ENCODE assay signal across 21 cellular contexts in genomic region chr21:43372663-43373386, GRCh38. TPM values are rescaled to one million over a fixed set of nuclear protein-coding genes. Genes with fewer than 3 reads are reported as not detected.
DNase-seq lines count a peak whose midpoint lies in the region; ATAC-seq, FAIRE-seq and TF ChIP-seq lines count a peak whose summit lies in the region.
"Had no signal": no experiment of that assay in that cellular context is flagged by ENCODE, and none has a peak within 500 bp of the region (broad histone marks: within the 10 kb centered on the region; RNA-seq: fewer than 3 reads in every experiment).

No MANE protein-coding gene starts in this region.

- H2BK20ac ChIP-seq in H9 (ENCODE audit: low read depth, low read length, poor library complexity, severe bottlenecking): no peak overlapping the region

- POLR2A ChIA-PET in activated CD8-positive, alpha-beta T cell treated with anti-CD3 and anti-CD28 coated beads, Interleukin-2, amount 10 ng/mL, durations not matched to agents 7 days and 5 days (lab: Charles Lee): no interaction called here

- H3K36me3 ChIP-seq in keratinocyte (ENCODE audit: control insufficient read depth in 2 of 2, extremely low read depth in 1 of 2, insufficient read depth in 2 of 2, low read length in 2 of 2): no peaks in the 10 kb centered on the region
- H3K36me3 ChIP-seq: neural progenitor cell had no signal

- H2AFZ ChIP-seq in keratinocyte (ENCODE audit: control insufficient read depth, low read length): no peak overlapping the region
- H2AFZ ChIP-seq in H9 (ENCODE audit: low read length): no peak overlapping the region
- H2AFZ ChIP-seq: neural progenitor cell had no signal

- FAIRE-seq in keratinocyte (lab: Jason Lieb, UNC): peak; percentile 55

- H3K4me2 ChIP-seq in keratinocyte (ENCODE audit: control insufficient read depth, extremely low read depth, insufficient read depth, low read depth, low read length): peak overlapping the region; percentile 31
- no peak overlapping the region for H3K4me2 ChIP-seq in H9 (ENCODE audit: insufficient read depth, insufficient read length, low read length)
- H3K4me2 ChIP-seq: neural progenitor cell had no signal

- H3K9ac ChIP-seq in keratinocyte (ENCODE audit: control insufficient read depth, extremely low read depth, insufficient read depth, low read length): peak overlapping the region; percentile 49
- no peak overlapping the region for H3K9ac ChIP-seq in H9 (ENCODE audit: extremely low read depth, insufficient read length, low read length)
- H3K9ac ChIP-seq: neural progenitor cell had no signal

- no peak overlapping the region for H3K4me3 ChIP-seq in keratinocyte (ENCODE audit: control insufficient read depth in 2 of 3, extremely low read depth in 1 of 3, insufficient read depth in 2 of 3, low read depth in 1 of 3, low read length in 3 of 3)
- H3K4me3 ChIP-seq: neural progenitor cell, SK-N-MC had no signal

- peak; percentile 29 for ATAC-seq in stimulated activated memory B cell treated with anti-CD40 and anti-IgM and Interleukin-4, amounts not matched to agents 10 μg/mL and 1 μg/mL and 100 μg/mL, for 72 hours
- ATAC-seq in activated CD8-positive, alpha-beta T cell treated with anti-CD3 and anti-CD28 coated beads, Interleukin-2, amount 10 ng/mL, durations not matched to agents 7 days and 5 days: no peak
- ATAC-seq: activated CD4-positive, alpha-beta T cell treated with anti-CD3 and anti-CD28 coated beads for 36 hours had no signal

- H3K79me2 ChIP-seq in keratinocyte (ENCODE audit: control insufficient read depth, insufficient read depth, low read length): no peaks in the 10 kb centered on the region
- H3K79me2 ChIP-seq in H9 (ENCODE audit: insufficient read depth, low read length): no peaks in the 10 kb centered on the region

- no peaks in the 10 kb centered on the region for H3K9me3 Mint-ChIP-seq in stimulated activated memory B cell treated with anti-CD40 and anti-IgM and Interleukin-4, amounts not matched to agents 10 μg/mL and 1 μg/mL and 100 μg/mL, for 72 hours
- no peaks in the 10 kb centered on the region for H3K9me3 Mint-ChIP-seq in activated CD8-positive, alpha-beta T cell treated with anti-CD3 and anti-CD28 coated beads, Interleukin-2, amount 10 ng/mL, durations not matched to agents 7 days and 5 days (ENCODE audit: insufficient read depth)
- H3K9me3 Mint-ChIP-seq in H9: peaks cover 0 to 3% of the 10 kb centered on the region in 2 experiments; a peak in 2 of 5 replicates
- H3K9me3 Mint-ChIP-seq: CD8-positive, alpha-beta memory T cell; neural progenitor cell had no signal

- no peak overlapping the region for H2BK120ac ChIP-seq in H9 (ENCODE audit: low read depth, low read length, poor library complexity, severe bottlenecking)

- no peak overlapping the region for H3K18ac ChIP-seq in H9 (ENCODE audit: insufficient read length, low read depth, low read length)

- H3K14ac ChIP-seq in H9 (ENCODE audit: insufficient read depth, low read length): no peak overlapping the region

- CTCF ChIA-PET in activated CD8-positive, alpha-beta T cell treated with anti-CD3 and anti-CD28 coated beads, Interleukin-2, amount 10 ng/mL, durations not matched to agents 7 days and 5 days (lab: Charles Lee): no interaction called here

- no peak overlapping the region for H2BK5ac ChIP-seq in H9 (ENCODE audit: insufficient read length, low read length)

- H3K36me3 Mint-ChIP-seq in stimulated activated memory B cell treated with anti-CD40 and anti-IgM and Interleukin-4, amounts not matched to agents 10 μg/mL and 1 μg/mL and 100 μg/mL, for 72 hours: no peaks in the 10 kb centered on the region
- H3K36me3 Mint-ChIP-seq in activated CD8-positive, alpha-beta T cell treated with anti-CD3 and anti-CD28 coated beads, Interleukin-2, amount 10 ng/mL, durations not matched to agents 7 days and 5 days (ENCODE audit: low read depth): no peaks in the 10 kb centered on the region
- no peaks in the 10 kb centered on the region for H3K36me3 Mint-ChIP-seq in H9 (ENCODE audit: insufficient read depth in 1 of 3, low read depth in 3 of 3)
- H3K36me3 Mint-ChIP-seq: CD8-positive, alpha-beta memory T cell; neural progenitor cell had no signal

- WGBS in H9 (ENCODE audit: extremely low coverage, insufficient read length, low lambda C conversion rate): no CpG with 5 or more reads among the region's 26 CpGs

- H3K4me1 Mint-ChIP-seq in stimulated activated memory B cell treated with anti-CD40 and anti-IgM and Interleukin-4, amounts not matched to agents 10 μg/mL and 1 μg/mL and 100 μg/mL, for 72 hours: peaks cover 67% of the 10 kb centered on the region
- peaks cover 6% of the 10 kb centered on the region for H3K4me1 Mint-ChIP-seq in activated CD8-positive, alpha-beta T cell treated with anti-CD3 and anti-CD28 coated beads, Interleukin-2, amount 10 ng/mL, durations not matched to agents 7 days and 5 days (ENCODE audit: low read depth)
- H3K4me1 Mint-ChIP-seq in H9: peaks cover 25 to 32% of the 10 kb centered on the region in 2 experiments
- H3K4me1 Mint-ChIP-seq: activated CD4-positive, alpha-beta T cell treated with anti-CD3 and anti-CD28 coated beads for 36 hours had no signal

- no peaks in the 10 kb centered on the region for H3K9me1 ChIP-seq in keratinocyte (ENCODE audit: control insufficient read depth, extremely low read depth, insufficient read depth, low read length)

- no peak overlapping the region for H3K56ac ChIP-seq in H9 (ENCODE audit: insufficient read length, low read depth, low read length)

- dilution Hi-C loops in keratinocyte (cut with MboI; ENCODE audit: extremely low pct_ligation_motif_present, low sequenced_read_pairs): no loop called here

- H3K27me3 Mint-ChIP-seq in stimulated activated memory B cell treated with anti-CD40 and anti-IgM and Interleukin-4, amounts not matched to agents 10 μg/mL and 1 μg/mL and 100 μg/mL, for 72 hours: no peaks in the 10 kb centered on the region
- H3K27me3 Mint-ChIP-seq in activated CD8-positive, alpha-beta T cell treated with anti-CD3 and anti-CD28 coated beads, Interleukin-2, amount 10 ng/mL, durations not matched to agents 7 days and 5 days (ENCODE audit: low read depth): peaks cover 4% of the 10 kb centered on the region
- peaks cover 5% of the 10 kb centered on the region; the same call in 1 of the 2 replicates for H3K27me3 Mint-ChIP-seq in H9 (ENCODE audit: low read depth)
- H3K27me3 Mint-ChIP-seq: activated CD4-positive, alpha-beta T cell treated with anti-CD3 and anti-CD28 coated beads for 36 hours; CD8-positive, alpha-beta memory T cell had no signal

- H2BK15ac ChIP-seq in H9 (ENCODE audit: low read depth, low read length): no peak overlapping the region

- H4K8ac ChIP-seq in H9 (replicated peaks; ENCODE audit: insufficient read length, low read depth, low read length): no peak overlapping the region

- H3K27me3 ChIP-seq in keratinocyte (ENCODE audit: control insufficient read depth, extremely low read depth, insufficient read depth, low read length) (no peaks in the 10 kb centered on the region), H9 (ENCODE audit: insufficient read depth, low read length) (no peaks in the 10 kb centered on the region)
- H3K27me3 ChIP-seq: neural progenitor cell had no signal

- TF ChIP-seq CTCF in keratinocyte (optimal IDR thresholded peaks at IDR 0.05 in 1 of 3, IDR thresholded peaks at IDR 0.05 in 1 of 3, conservative IDR thresholded peaks at IDR 0.05 in 1 of 3; ENCODE audit: extremely low read depth in 1 of 3, insufficient read depth in 2 of 3, low read length in 3 of 3) (no peak), H9 (conservative IDR thresholded peaks at IDR 0.05) (no peak)

- H3K23ac ChIP-seq in H9 (ENCODE audit: insufficient read length, low read depth, low read length): no peak overlapping the region

- H3K27ac ChIP-seq in keratinocyte (ENCODE audit: control insufficient read depth, insufficient read depth, low read length): peak overlapping the region; percentile 55
- no peak overlapping the region for H3K27ac ChIP-seq in H9 (ENCODE audit: insufficient read length, low read depth, low read length)
- H3K27ac ChIP-seq: neural progenitor cell, SK-N-MC had no signal

- H4K91ac ChIP-seq in H9 (ENCODE audit: insufficient read length, low read depth, low read length): no peak overlapping the region

- no peak overlapping the region for H2AK5ac ChIP-seq in H9 (ENCODE audit: insufficient read length, low read length)

- H4K5ac ChIP-seq in H9 (ENCODE audit: insufficient read length, low read depth, low read length): no peak overlapping the region

- H4K20me1 ChIP-seq in keratinocyte (ENCODE audit: control insufficient read depth, extremely low read depth, insufficient read depth, low read length): no peaks in the 10 kb centered on the region
- no peaks in the 10 kb centered on the region for H4K20me1 ChIP-seq in H9 (ENCODE audit: control insufficient read depth, insufficient read depth, insufficient read length)

- H3K4me1 ChIP-seq in keratinocyte (ENCODE audit: control insufficient read depth, extremely low read depth, insufficient read depth, low read length): peaks cover 39% of the 10 kb centered on the region
- peaks cover 4% of the 10 kb centered on the region; the same call in 1 of the 2 replicates for H3K4me1 ChIP-seq in H9 (ENCODE audit: insufficient read depth, low read length)
- H3K4me1 ChIP-seq: neural progenitor cell had no signal

- no peak overlapping the region for H3K4ac ChIP-seq in H9 (ENCODE audit: low read depth, low read length)

- no peak overlapping the region for H3T11ph ChIP-seq in H9 (ENCODE audit: low read length)

- H3K79me1 ChIP-seq in H9 (ENCODE audit: insufficient read depth, low read depth, low read length, poor library complexity, severe bottlenecking): no peaks in the 10 kb centered on the region

- TF ChIP-seq POLR2A in erythroblast (IDR thresholded peaks at IDR 0.05; ENCODE audit: low read length): no peak

- no peaks in the 10 kb centered on the region for H3K23me2 ChIP-seq in H9 (ENCODE audit: insufficient read length, low read depth, low read length, poor library complexity, severe bottlenecking)

- DNase-seq in HPDE6-E6E7 (ENCODE audit: extremely low spot score) (peak; percentile 94), SW480 (ENCODE audit: low spot score) (peak; percentile 92), keratinocyte (ENCODE audit: low read depth, low spot score) (peak; percentile 77), erythroblast (lab: John Stamatoyannopoulos, UW) (no peak), H9 (no peak)
- DNase-seq in activated CD8-positive, alpha-beta T cell treated with anti-CD3 and anti-CD28 coated beads, Interleukin-2, amount 10 ng/mL, durations not matched to agents 7 days and 5 days: no peak
- DNase-seq in activated CD4-positive, CD25-positive, alpha-beta regulatory T cell treated with anti-CD3 and anti-CD28 coated beads, Interleukin-2, amount 50 U/mL, for 72 hours: no peak
- DNase-seq: activated CD4-positive, alpha-beta T cell treated with anti-CD3 and anti-CD28 coated beads for 36 hours; activated gamma-delta T cell treated with Interleukin-2 at 50 U/mL for 16 hours; CD8-positive, alpha-beta memory T cell; central memory CD4-positive, alpha-beta T cell; midbrain; NCI-H2081; NCI-H524; retina; stimulated activated CD4-positive, alpha-beta T cell treated with anti-CD3 and anti-CD28 coated beads, Interleukin-15, amount 100 ng/mL, for 24 hours; stimulated activated naive CD4-positive, alpha-beta T cell; T-helper 9 cell had no signal

- no peak overlapping the region for H3K27ac Mint-ChIP-seq in stimulated activated memory B cell treated with anti-CD40 and anti-IgM and Interleukin-4, amounts not matched to agents 10 μg/mL and 1 μg/mL and 100 μg/mL, for 72 hours
- H3K27ac Mint-ChIP-seq in activated CD8-positive, alpha-beta T cell treated with anti-CD3 and anti-CD28 coated beads, Interleukin-2, amount 10 ng/mL, durations not matched to agents 7 days and 5 days: no peak overlapping the region
- no peak overlapping the region; a peak in 1 of 7 replicates for H3K27ac Mint-ChIP-seq in H9
- H3K27ac Mint-ChIP-seq: activated CD4-positive, alpha-beta T cell treated with anti-CD3 and anti-CD28 coated beads for 36 hours; neural progenitor cell had no signal

- H2BK12ac ChIP-seq in H9 (ENCODE audit: insufficient read length, low read depth, low read length): no peak overlapping the region

- no peaks in the 10 kb centered on the region for H3K9me3 ChIP-seq in keratinocyte (ENCODE audit: control insufficient read depth, low read depth, low read length)
- H3K9me3 ChIP-seq in H9 (ENCODE audit: control insufficient read depth, low read depth, low read length): no peaks in the 10 kb centered on the region

- H3K4me3 Mint-ChIP-seq in stimulated activated memory B cell treated with anti-CD40 and anti-IgM and Interleukin-4, amounts not matched to agents 10 μg/mL and 1 μg/mL and 100 μg/mL, for 72 hours: no peak overlapping the region
- no peak overlapping the region for H3K4me3 Mint-ChIP-seq in activated CD8-positive, alpha-beta T cell treated with anti-CD3 and anti-CD28 coated beads, Interleukin-2, amount 10 ng/mL, durations not matched to agents 7 days and 5 days
- no peak overlapping the region for H3K4me3 Mint-ChIP-seq in H9
- H3K4me3 Mint-ChIP-seq: activated CD4-positive, alpha-beta T cell treated with anti-CD3 and anti-CD28 coated beads for 36 hours; CD8-positive, alpha-beta memory T cell; neural progenitor cell had no signal

RNA-seq across cellular contexts. Expression of gene SIK1, which starts 54.1 kb away (rescaled TPM):
- 24.6 to 49.6 TPM (median 25.5 TPM) in 3 replicates for polyA plus RNA-seq in keratinocyte
- 94.3 TPM for polyA plus RNA-seq in keratinocyte (2011; ENCODE audit: low read depth)
- polyA plus RNA-seq in keratinocyte (2011; cell fraction: cytosol; rRNA removed): 13.1 and 26.6 TPM in 2 replicates
- 122 and 124 TPM in 2 replicates for polyA plus RNA-seq in keratinocyte (2011; cell fraction: nucleus; rRNA removed)
- 15.0 and 20.4 TPM in 2 replicates for polyA plus RNA-seq in keratinocyte (2012; ENCODE audit: low replicate concordance)
- 19.9 to 37.9 TPM (median 25.2 TPM) in 3 replicates for polyA minus RNA-seq in keratinocyte
- 59.5 TPM for polyA minus RNA-seq in keratinocyte (2011; cell fraction: cytosol; rRNA and poly(A)+ RNA removed)
- polyA minus RNA-seq in keratinocyte (2011; cell fraction: nucleus; rRNA and poly(A)+ RNA removed): 43.2 and 64.8 TPM in 2 replicates
- 10 to 100 TPM; 30.1 to 31.5 TPM for total RNA-seq in activated CD8-positive, alpha-beta T cell treated with anti-CD3 and anti-CD28 coated beads, Interleukin-2, amount 10 ng/mL, durations not matched to agents 7 days and 5 days
- 5.7 and 6.4 TPM in 2 replicates for total RNA-seq in H9 (2021)

Comparison
In these comparisons a context has a peak if more than half of its experiments do, and no peak if none do; other contexts are left out.
1. DNase-seq: peak in HPDE6-E6E7 (single experiment), SW480 (single experiment) and keratinocyte (single experiment); none in activated CD8-positive, alpha-beta T cell treated with anti-CD3 and anti-CD28 coated beads, Interleukin-2, amount 10 ng/mL, durations not matched to agents 7 days and 5 days (single experiment), activated CD4-positive, CD25-positive, alpha-beta regulatory T cell treated with anti-CD3 and anti-CD28 coated beads, Interleukin-2, amount 50 U/mL, for 72 hours (single experiment), erythroblast (0 of 2) and H9 (single experiment).